ENCODE assay signal across 7 cellular contexts in the genomic region with DNA sequence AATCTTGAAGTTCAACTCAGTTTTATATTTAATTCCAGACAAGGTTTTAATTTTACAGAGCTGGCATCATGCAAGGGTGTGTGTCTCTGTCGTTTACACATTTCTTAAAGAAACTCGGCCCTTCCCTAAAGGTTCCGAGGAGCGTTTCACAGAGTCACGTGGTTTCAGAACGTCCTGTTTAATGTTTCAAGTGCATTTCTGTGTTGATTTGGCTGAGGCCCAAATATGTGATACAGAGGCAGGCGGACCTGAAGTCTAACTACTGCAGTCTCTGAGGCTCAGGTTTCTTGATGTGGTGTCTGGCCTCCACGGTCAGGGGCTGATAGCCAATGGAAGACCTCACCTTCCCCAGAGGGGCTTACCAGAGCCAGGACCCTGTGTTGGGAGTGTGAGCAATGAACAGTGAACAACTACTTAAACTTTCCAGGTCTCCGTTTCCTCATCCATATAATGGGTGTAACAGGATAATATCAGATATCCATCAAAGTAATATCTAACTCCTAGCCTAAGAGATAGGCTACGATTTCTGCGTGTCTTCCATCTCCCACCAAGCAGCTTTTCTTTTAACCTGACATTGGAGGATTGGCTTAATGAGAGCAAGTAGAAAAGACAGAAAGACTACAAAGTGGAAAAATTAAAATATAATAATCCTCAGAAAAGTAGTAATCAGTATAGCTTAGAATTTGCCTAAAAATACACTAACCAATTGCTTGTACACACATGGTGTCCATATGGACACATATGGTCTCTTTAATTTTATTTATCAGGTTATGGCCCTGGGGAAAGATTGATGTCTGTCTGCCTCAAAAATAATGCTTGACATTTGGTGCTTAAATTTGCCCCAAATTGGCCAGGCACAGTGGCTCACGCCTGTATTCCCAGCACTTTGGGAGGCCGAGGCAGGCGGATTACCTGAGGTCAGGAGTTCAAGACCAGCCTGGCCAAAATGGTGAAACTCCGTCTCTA. TPM values are rescaled to one million over a fixed set of nuclear protein-coding genes. Genes with fewer than 3 reads are reported as not detected.
A peak's percentile ranks its signal among the peaks of the same experiment; 100 is the strongest.
DNase-seq lines count a peak whose midpoint lies in the region; ATAC-seq and TF ChIP-seq lines count a peak whose summit lies in the region.

No MANE protein-coding gene starts in this region.

- no peaks in the 10 kb centered on the region for H3K36me3 Mint-ChIP-seq in activated T-helper 17 cell treated with anti-CD3 and anti-CD28 coated beads, Interleukin-2, amount 50 U/mL, for 72 hours (ENCODE audit: low read depth)

- H3K27ac ChIP-seq in iPS-20b (ENCODE audit: low read length) (no peak overlapping the region), stomach smooth muscle (ENCODE audit: low read length) (peak overlapping the region; percentile 11)

- peak; percentile 20 for ATAC-seq in activated T-helper 17 cell treated with anti-CD3 and anti-CD28 coated beads, Interleukin-2, amount 50 U/mL, for 72 hours (replicated peaks)

- TF ChIP-seq CTCF in GM12865 (IDR thresholded peaks at IDR 0.05; ENCODE audit: insufficient read depth, low read depth, low read length, missing control alignments): no peak

- H3K4me1 Mint-ChIP-seq in activated T-helper 17 cell treated with anti-CD3 and anti-CD28 coated beads, Interleukin-2, amount 50 U/mL, for 72 hours: peaks cover 17% of the 10 kb centered on the region

- no peaks in the 10 kb centered on the region for H3K36me3 ChIP-seq in iPS-20b (ENCODE audit: insufficient read depth, low read depth, low read length)
- H3K36me3 ChIP-seq in stomach smooth muscle (ENCODE audit: control insufficient read depth in 2 of 2, insufficient read depth in 2 of 2, low read length in 2 of 2): no peaks in the 10 kb centered on the region

- H3K4me3 Mint-ChIP-seq in activated T-helper 17 cell treated with anti-CD3 and anti-CD28 coated beads, Interleukin-2, amount 50 U/mL, for 72 hours: peak overlapping the region; percentile 91

- DNase-seq in GM12865 (ENCODE audit: low read depth) (no peak), NCI-H1694 (lab: John Stamatoyannopoulos, UW) (peak; percentile 26), GDM1 (lab: John Stamatoyannopoulos, UW) (no peak)
- no peak for DNase-seq in stimulated activated CD4-positive, alpha-beta T cell treated with anti-CD3 and anti-CD28 coated beads, Interleukin-4, amount 100 ng/mL, for 4 hours

- H3K27me3 ChIP-seq in iPS-20b (ENCODE audit: insufficient read depth, low read length): peaks cover 71% of the 10 kb centered on the region
- H3K27me3 ChIP-seq in stomach smooth muscle (ENCODE audit: control insufficient read depth in 1 of 2, insufficient read depth in 2 of 2, low read length in 2 of 2): no peaks in the 10 kb centered on the region

- peak overlapping the region; percentile 57 for H3K4me3 ChIP-seq in GM12865 (ENCODE audit: low read depth, low read length)
- peak overlapping the region; percentile 75 for H3K4me3 ChIP-seq in iPS-20b (ENCODE audit: low read length)
- H3K4me3 ChIP-seq in stomach smooth muscle (ENCODE audit: low read length in 2 of 2): peak overlapping the region; percentile 62 to 80

- H3K9ac ChIP-seq in iPS-20b (ENCODE audit: low read depth, low read length) (peak overlapping the region; percentile 63; the same call in 1 of the 2 replicates), stomach smooth muscle (ENCODE audit: low read length in 2 of 2) (peak overlapping the region; percentile 50 to 72)

- H3K9me3 Mint-ChIP-seq in activated T-helper 17 cell treated with anti-CD3 and anti-CD28 coated beads, Interleukin-2, amount 50 U/mL, for 72 hours: no peaks in the 10 kb centered on the region

- H3K27me3 Mint-ChIP-seq in activated T-helper 17 cell treated with anti-CD3 and anti-CD28 coated beads, Interleukin-2, amount 50 U/mL, for 72 hours: peaks cover 3% of the 10 kb centered on the region

- H3K27ac Mint-ChIP-seq in activated T-helper 17 cell treated with anti-CD3 and anti-CD28 coated beads, Interleukin-2, amount 50 U/mL, for 72 hours: peak overlapping the region; percentile 78

- H3K9me3 ChIP-seq in iPS-20b (ENCODE audit: insufficient read depth, low read depth, low read length) (no peaks in the 10 kb centered on the region), stomach smooth muscle (ENCODE audit: control insufficient read depth in 2 of 2, low read length in 2 of 2) (no peaks in the 10 kb centered on the region)

- H3K4me1 ChIP-seq in iPS-20b (ENCODE audit: insufficient read depth, low read length) (peaks cover 25% of the 10 kb centered on the region), stomach smooth muscle (ENCODE audit: control insufficient read depth, insufficient read depth, low read length) (peaks cover 21% of the 10 kb centered on the region)

RNA-seq across cellular contexts. Expression of a gene that starts 50.0 kb away (rescaled TPM):
- total RNA-seq in activated T-helper 17 cell treated with anti-CD3 and anti-CD28 coated beads, Interleukin-2, amount 50 U/mL, for 72 hours: 1 to 10 TPM; 1.0 to 1.6 TPM
